ENCODE assay signal across 17 cellular contexts in the genomic region with DNA sequence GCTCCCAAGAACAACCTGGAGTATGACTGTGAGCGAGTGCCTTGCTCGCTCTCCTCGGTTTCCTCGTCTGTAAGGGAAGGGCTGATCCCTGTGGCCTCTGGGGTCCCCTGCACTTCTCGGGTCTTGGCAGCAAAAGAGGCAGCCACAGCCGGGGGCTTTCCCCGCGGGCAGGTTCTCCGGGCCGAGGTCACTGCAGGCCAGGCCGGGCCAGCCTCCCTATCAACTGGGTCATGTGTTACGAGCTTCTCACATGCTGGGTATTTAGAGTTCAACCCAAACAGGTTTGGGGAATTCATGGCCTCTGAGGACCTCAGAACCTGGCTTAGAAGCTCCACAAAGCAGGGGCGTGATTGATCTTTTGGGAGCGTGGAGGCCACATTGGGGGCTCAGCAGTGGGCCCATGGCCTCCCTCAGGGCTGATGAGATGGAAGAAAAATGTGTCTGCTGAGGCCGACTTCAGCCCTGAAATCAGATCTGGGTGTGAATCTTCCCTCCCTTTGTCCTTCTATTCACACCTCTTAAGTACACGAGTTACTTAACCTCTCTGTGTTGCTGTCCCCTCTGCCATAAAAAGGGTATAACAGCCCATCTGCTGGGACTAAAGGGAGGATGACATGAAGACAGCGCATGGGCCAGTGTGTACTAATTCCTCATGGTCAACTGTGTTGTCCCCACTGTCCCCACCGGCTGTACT.
DNase-seq lines count a peak whose midpoint lies in the region; ATAC-seq lines count a peak whose summit lies in the region.
"Had no signal": no experiment of that assay in that cellular context is flagged by ENCODE, and none has a peak within 500 bp of the region (broad histone marks: within the 10 kb centered on the region; RNA-seq: fewer than 3 reads in every experiment).

No MANE protein-coding gene starts in this region.

- WGBS in mesendoderm (ENCODE audit: extremely low coverage, insufficient coverage, low lambda C conversion rate) = no CpG with 5 or more reads among the region's 18 CpGs

- no peak overlapping the region for H2AK5ac ChIP-seq in mesendoderm (ENCODE audit: low read length)

- H2BK15ac ChIP-seq in mesendoderm (replicated peaks; ENCODE audit: low read depth) = no peak overlapping the region

- H3K4me3 ChIP-seq in CD4-positive, CD25-positive, alpha-beta regulatory T cell (ENCODE audit: low read depth, low read length) = no peak overlapping the region
- H3K4me3 ChIP-seq in mesendoderm (ENCODE audit: low read length) = no peak overlapping the region
- H3K4me3 ChIP-seq: GM12878, GM23248, HAP-1, K562 had no signal

- H3K79me1 ChIP-seq in mesendoderm (ENCODE audit: low read length) = no peaks in the 10 kb centered on the region

- ATAC-seq in CD4-positive, CD25-positive, alpha-beta regulatory T cell (ENCODE audit: low read depth in 2 of 2) = no peak
- ATAC-seq in T-helper 17 cell = no peak
- no peak for ATAC-seq in stimulated activated effector memory CD8-positive, alpha-beta T cell treated with anti-CD3 and anti-CD28 coated beads, Interleukin-12 subunit alpha, Interleukin-12 subunit beta, amount 100 ng/mL, for 72 hours
- no peak for ATAC-seq in GM21526 (IDR thresholded peaks at IDR 0.05; ENCODE audit: low FRiP score, unreplicated experiment)
- ATAC-seq in left cardiac atrium = no peak
- ATAC-seq: GM12878, K562 had no signal

- H3K27ac ChIP-seq in CD4-positive, CD25-positive, alpha-beta regulatory T cell (ENCODE audit: insufficient read depth, low read length, poor library complexity, severe bottlenecking) = no peak overlapping the region
- H3K27ac ChIP-seq in mesendoderm (ENCODE audit: low read depth, low read length) = no peak overlapping the region
- H3K27ac ChIP-seq: GM23248 had no signal

- H3K4me1 Mint-ChIP-seq in CD4-positive, CD25-positive, alpha-beta regulatory T cell = peaks cover 5 to 27% (median 22%) of the 10 kb centered on the region in 4 donors
- peaks cover 38% of the 10 kb centered on the region for H3K4me1 Mint-ChIP-seq in T-helper 17 cell
- H3K4me1 Mint-ChIP-seq in stimulated activated effector memory CD8-positive, alpha-beta T cell treated with anti-CD3 and anti-CD28 coated beads, Interleukin-12 subunit alpha, Interleukin-12 subunit beta, amount 100 ng/mL, for 72 hours = peaks cover 48% of the 10 kb centered on the region

- no peaks in the 10 kb centered on the region for H3K27me3 ChIP-seq in CD4-positive, CD25-positive, alpha-beta regulatory T cell (ENCODE audit: control insufficient read depth, insufficient read depth, low read length)
- H3K27me3 ChIP-seq in mesendoderm (ENCODE audit: insufficient read depth, low read length, poor library complexity) = no peaks in the 10 kb centered on the region
- H3K27me3 ChIP-seq: BE2C had no signal

- peak overlapping the region in 2 of 3 donors; percentile 7 to 67 for H3K27ac Mint-ChIP-seq in CD4-positive, CD25-positive, alpha-beta regulatory T cell
- peak overlapping the region; percentile 83 for H3K27ac Mint-ChIP-seq in T-helper 17 cell
- H3K27ac Mint-ChIP-seq in stimulated activated effector memory CD8-positive, alpha-beta T cell treated with anti-CD3 and anti-CD28 coated beads, Interleukin-12 subunit alpha, Interleukin-12 subunit beta, amount 100 ng/mL, for 72 hours = peak overlapping the region; percentile 17

- peak overlapping the region; percentile 17 for H3K56ac ChIP-seq in mesendoderm (ENCODE audit: low read length)

- H3K4me2 ChIP-seq in mesendoderm (ENCODE audit: low read length) = no peak overlapping the region

- no peak overlapping the region for H4K5ac ChIP-seq in mesendoderm (ENCODE audit: low read length)

- no peak overlapping the region for H3K4me3 Mint-ChIP-seq in CD4-positive, CD25-positive, alpha-beta regulatory T cell
- H3K4me3 Mint-ChIP-seq in T-helper 17 cell = no peak overlapping the region
- no peak overlapping the region for H3K4me3 Mint-ChIP-seq in stimulated activated effector memory CD8-positive, alpha-beta T cell treated with anti-CD3 and anti-CD28 coated beads, Interleukin-12 subunit alpha, Interleukin-12 subunit beta, amount 100 ng/mL, for 72 hours
- H3K4me3 Mint-ChIP-seq: CD4-positive, alpha-beta memory T cell had no signal

- no peaks in the 10 kb centered on the region for H3K9me3 ChIP-seq in CD4-positive, CD25-positive, alpha-beta regulatory T cell (ENCODE audit: control insufficient read depth in 2 of 2, low read length in 2 of 2)
- H3K9me3 ChIP-seq in T-helper 17 cell (ENCODE audit: control insufficient read depth, low read length, poor library complexity, severe bottlenecking) = no peaks in the 10 kb centered on the region
- H3K9me3 ChIP-seq: BE2C, HAP-1 had no signal

- H3K36me3 ChIP-seq in CD4-positive, CD25-positive, alpha-beta regulatory T cell (ENCODE audit: control insufficient read depth, insufficient read depth, low read length) = no peaks in the 10 kb centered on the region
- H3K36me3 ChIP-seq in mesendoderm (ENCODE audit: control insufficient read depth, insufficient read depth, low read length) = no peaks in the 10 kb centered on the region
- H3K36me3 ChIP-seq: BE2C, HAP-1 had no signal

- no peak overlapping the region for H2BK120ac ChIP-seq in mesendoderm (ENCODE audit: low read depth, low read length)

- H2BK5ac ChIP-seq in mesendoderm (ENCODE audit: low read length) = no peak overlapping the region

- H3K4me1 ChIP-seq in CD4-positive, CD25-positive, alpha-beta regulatory T cell (ENCODE audit: control insufficient read depth, insufficient read depth, low read length, poor library complexity, severe bottlenecking) = no peaks in the 10 kb centered on the region
- no peaks in the 10 kb centered on the region for H3K4me1 ChIP-seq in mesendoderm (ENCODE audit: control insufficient read depth, low read depth, low read length)
- H3K4me1 ChIP-seq: BE2C, HAP-1 had no signal

- peaks cover 11% of the 10 kb centered on the region for H3K36me3 Mint-ChIP-seq in CD4-positive, CD25-positive, alpha-beta regulatory T cell
- peaks cover 2% of the 10 kb centered on the region for H3K36me3 Mint-ChIP-seq in T-helper 17 cell (ENCODE audit: low read depth)
- peaks cover 9% of the 10 kb centered on the region for H3K36me3 Mint-ChIP-seq in stimulated activated effector memory CD8-positive, alpha-beta T cell treated with anti-CD3 and anti-CD28 coated beads, Interleukin-12 subunit alpha, Interleukin-12 subunit beta, amount 100 ng/mL, for 72 hours

- no peaks in the 10 kb centered on the region for H3K9me3 Mint-ChIP-seq in CD4-positive, CD25-positive, alpha-beta regulatory T cell
- no peaks in the 10 kb centered on the region for H3K9me3 Mint-ChIP-seq in stimulated activated effector memory CD8-positive, alpha-beta T cell treated with anti-CD3 and anti-CD28 coated beads, Interleukin-12 subunit alpha, Interleukin-12 subunit beta, amount 100 ng/mL, for 72 hours
- H3K9me3 Mint-ChIP-seq: CD4-positive, alpha-beta memory T cell had no signal

- DNase-seq in CD4-positive, CD25-positive, alpha-beta regulatory T cell = no peak
- DNase-seq in T-helper 17 cell (no peak), mesendoderm (peak; percentile 55), NCI-H1092 (lab: John Stamatoyannopoulos, UW) (no peak), left cardiac atrium (no peak)
- DNase-seq in stimulated activated effector memory CD8-positive, alpha-beta T cell treated with anti-CD3 and anti-CD28 coated beads, Interleukin-12 subunit alpha, Interleukin-12 subunit beta, amount 100 ng/mL, for 72 hours (ENCODE audit: low spot score in 2 of 2) = no peak
- DNase-seq: BE2C; C1 segment of cervical spinal cord; CD4-positive, alpha-beta memory T cell; DND-41; EL; GM23248; IMR-90 had no signal

- no peak overlapping the region for H3K9ac ChIP-seq in mesendoderm (ENCODE audit: low read length)
- H3K9ac ChIP-seq: GM23248 had no signal

- H4K8ac ChIP-seq in mesendoderm (ENCODE audit: low read depth, low read length) = no peak overlapping the region

- H3K23ac ChIP-seq in mesendoderm (ENCODE audit: low read length) = peak overlapping the region; percentile 35

- no peaks in the 10 kb centered on the region for H3K79me2 ChIP-seq in mesendoderm (ENCODE audit: control insufficient read depth, insufficient read depth, low read length)

- no peak overlapping the region for H3K18ac ChIP-seq in mesendoderm (ENCODE audit: low read length)

- H3K4ac ChIP-seq in mesendoderm (ENCODE audit: low read depth, low read length) = no peak overlapping the region

- H3K27me3 Mint-ChIP-seq in CD4-positive, CD25-positive, alpha-beta regulatory T cell = no peaks in the 10 kb centered on the region
- no peaks in the 10 kb centered on the region for H3K27me3 Mint-ChIP-seq in T-helper 17 cell
- H3K27me3 Mint-ChIP-seq: CD4-positive, alpha-beta memory T cell had no signal

- intact Hi-C loops in left cardiac atrium (cut with DNase I) = no loop called here

Comparison
In these comparisons a context has a peak if more than half of its experiments do, and no peak if none do; other contexts are left out.
1. H3K27ac Mint-ChIP-seq: peak in every context shown above with its lines; median percentile 83 in T-helper 17 cell; 37 in CD4-positive, CD25-positive, alpha-beta regulatory T cell; 17 in stimulated activated effector memory CD8-positive, alpha-beta T cell treated with anti-CD3 and anti-CD28 coated beads, Interleukin-12 subunit alpha, Interleukin-12 subunit beta, amount 100 ng/mL, for 72 hours.